15 cellular contexts compared by ENCODE assay signal in genomic region chr11:74686792-74687191, GRCh38. TPM values are rescaled to one million over a fixed set of nuclear protein-coding genes. Genes with fewer than 3 reads are reported as not detected.
A peak's percentile ranks its signal among the peaks of the same experiment; 100 is the strongest.
DNase-seq lines count a peak whose midpoint lies in the region; ATAC-seq, FAIRE-seq and TF ChIP-seq lines count a peak whose summit lies in the region.
"Had no signal": no experiment of that assay in that cellular context is flagged by ENCODE, and none has a peak within 500 bp of the region (broad histone marks: within the 10 kb centered on the region; RNA-seq: fewer than 3 reads in every experiment).

No MANE protein-coding gene starts in this region.

- H3K79me2 ChIP-seq in astrocyte (ENCODE audit: insufficient read depth, low read length): no peaks in the 10 kb centered on the region

- peak overlapping the region; percentile 9 for H3K27ac ChIP-seq in astrocyte (ENCODE audit: low read depth, low read length)
- H3K27ac ChIP-seq in tibial artery: peak overlapping the region; percentile 45 to 55
- H3K27ac ChIP-seq: pancreas, Peyer's patch had no signal

- no peak overlapping the region for H3K4me2 ChIP-seq in astrocyte (ENCODE audit: low read length)

- no peaks in the 10 kb centered on the region for H3K9me3 Mint-ChIP-seq in activated naive CD4-positive, alpha-beta T cell treated with anti-CD3 and anti-CD28 coated beads, Interleukin-2, amount 10 ng/mL, durations not matched to agents 7 days and 5 days
- peaks cover 3% of the 10 kb centered on the region for H3K9me3 Mint-ChIP-seq in astrocyte (ENCODE audit: unreplicated experiment)
- H3K9me3 Mint-ChIP-seq: WTC11 had no signal

- intact Hi-C loops in cardiac septum (cut with DNase I): no loop called here
- intact Hi-C loops in tibial artery (cut with DNase I; ENCODE audit: low total_unique reads): no loop called here

- H3K36me3 ChIP-seq in astrocyte (ENCODE audit: insufficient read depth, low read length) (no peaks in the 10 kb centered on the region), tibial artery (no peaks in the 10 kb centered on the region)
- H3K36me3 ChIP-seq: pancreas, Peyer's patch had no signal

- no peak overlapping the region for H3K4me3 Mint-ChIP-seq in activated naive CD4-positive, alpha-beta T cell treated with anti-CD3 and anti-CD28 coated beads, Interleukin-2, amount 10 ng/mL, durations not matched to agents 7 days and 5 days
- H3K4me3 Mint-ChIP-seq in astrocyte (ENCODE audit: unreplicated experiment): no peak overlapping the region
- H3K4me3 Mint-ChIP-seq: WTC11 had no signal

- H3K9me3 ChIP-seq in astrocyte (ENCODE audit: insufficient read depth, low read depth, low read length): no peaks in the 10 kb centered on the region
- no peaks in the 10 kb centered on the region for H3K9me3 ChIP-seq in tibial artery
- H3K9me3 ChIP-seq: pancreas, Peyer's patch had no signal

- H3K4me1 Mint-ChIP-seq in activated naive CD4-positive, alpha-beta T cell treated with anti-CD3 and anti-CD28 coated beads, Interleukin-2, amount 10 ng/mL, durations not matched to agents 7 days and 5 days: peaks cover 2% of the 10 kb centered on the region
- H3K4me1 Mint-ChIP-seq in astrocyte (ENCODE audit: low read depth, unreplicated experiment): peaks cover 3% of the 10 kb centered on the region

- peaks cover 35% of the 10 kb centered on the region for H3K27me3 Mint-ChIP-seq in activated naive CD4-positive, alpha-beta T cell treated with anti-CD3 and anti-CD28 coated beads, Interleukin-2, amount 10 ng/mL, durations not matched to agents 7 days and 5 days
- peaks cover 16% of the 10 kb centered on the region for H3K27me3 Mint-ChIP-seq in astrocyte (ENCODE audit: low read depth, unreplicated experiment)

- CTCF ChIA-PET in activated naive CD4-positive, alpha-beta T cell treated with anti-CD3 and anti-CD28 coated beads, Interleukin-2, amount 10 ng/mL, durations not matched to agents 7 days and 5 days (lab: Charles Lee): interaction anchor here (1.2 kb wide), 2 partner anchors 16 to 53 kb away, joined by 4 to 6 read pairs; no protein-coding TSS in a partner anchor

- H2AFZ ChIP-seq in astrocyte (ENCODE audit: low read depth, low read length): no peak overlapping the region

- ATAC-seq in HG03457 (IDR thresholded peaks at IDR 0.05; ENCODE audit: unreplicated experiment): no peak
- ATAC-seq in HG03135 (IDR thresholded peaks at IDR 0.05; ENCODE audit: unreplicated experiment): no peak
- ATAC-seq: WTC11 had no signal

- H3K4me1 ChIP-seq in astrocyte (ENCODE audit: insufficient read depth, low read length): peaks cover 32% of the 10 kb centered on the region
- H3K4me1 ChIP-seq in tibial artery: peaks cover 0 to 46% (median 29%) of the 10 kb centered on the region in 4 donors

- peak; percentile 13 for FAIRE-seq in astrocyte (lab: Jason Lieb, UNC)
- FAIRE-seq: pancreas had no signal

- peak; percentile 11 for TF ChIP-seq CTCF in astrocyte (IDR thresholded peaks at IDR 0.05; ENCODE audit: insufficient read depth, low read depth, low read length)
- TF ChIP-seq CTCF in tibial artery (IDR thresholded peaks at IDR 0.05): no peak

- peak; percentile 9 for DNase-seq in activated naive CD4-positive, alpha-beta T cell treated with anti-CD3 and anti-CD28 coated beads, Interleukin-2, amount 10 ng/mL, durations not matched to agents 7 days and 5 days
- no peak for DNase-seq in activated naive CD4-positive, alpha-beta T cell treated with anti-CD3 and anti-CD28 coated beads, Interleukin-2, amount 50 U/mL, for 16 hours
- peak; percentile 66 for DNase-seq in astrocyte (ENCODE audit: low read depth)
- peak; percentile 69 for DNase-seq in cardiac septum (ENCODE audit: low spot score)
- no peak for DNase-seq in tibial artery
- no peak for DNase-seq in medulla oblongata (ENCODE audit: extremely low spot score)
- DNase-seq: 8988T, activated gamma-delta T cell, NCI-H82, pancreas had no signal

- H3K36me3 Mint-ChIP-seq in activated naive CD4-positive, alpha-beta T cell treated with anti-CD3 and anti-CD28 coated beads, Interleukin-2, amount 10 ng/mL, durations not matched to agents 7 days and 5 days: no peaks in the 10 kb centered on the region
- H3K36me3 Mint-ChIP-seq in astrocyte (ENCODE audit: low read depth, unreplicated experiment): no peaks in the 10 kb centered on the region
- H3K36me3 Mint-ChIP-seq: WTC11 had no signal

- no peak overlapping the region for H3K27ac Mint-ChIP-seq in activated naive CD4-positive, alpha-beta T cell treated with anti-CD3 and anti-CD28 coated beads, Interleukin-2, amount 10 ng/mL, durations not matched to agents 7 days and 5 days
- H3K27ac Mint-ChIP-seq in astrocyte (ENCODE audit: unreplicated experiment): no peak overlapping the region
- H3K27ac Mint-ChIP-seq: WTC11 had no signal

- no peaks in the 10 kb centered on the region for H4K20me1 ChIP-seq in astrocyte (ENCODE audit: insufficient read depth, low read length)

- H3K4me3 ChIP-seq in astrocyte (ENCODE audit: insufficient read depth, low read depth, low read length): no peak overlapping the region
- H3K4me3 ChIP-seq in tibial artery: no peak overlapping the region
- H3K4me3 ChIP-seq: pancreas, Peyer's patch had no signal

- H3K9ac ChIP-seq in astrocyte (ENCODE audit: low read length): no peak overlapping the region

- H3K27me3 ChIP-seq in astrocyte (ENCODE audit: insufficient read depth, low read length): no peaks in the 10 kb centered on the region
- H3K27me3 ChIP-seq in tibial artery: no peaks in the 10 kb centered on the region
- H3K27me3 ChIP-seq: pancreas, Peyer's patch had no signal

RNA-seq across cellular contexts. Expression of gene CHRDL2, which starts 44.4 kb away (rescaled TPM):
- total RNA-seq in astrocyte: not detected in 2 replicates
- 4.9 TPM for total RNA-seq in cardiac septum
- total RNA-seq: Peyer's patch, subcutaneous adipose tissue had no signal

Comparison
In these comparisons a context has a peak if more than half of its experiments do, and no peak if none do; other contexts are left out.
1. DNase-seq: peak in activated naive CD4-positive, alpha-beta T cell treated with anti-CD3 and anti-CD28 coated beads, Interleukin-2, amount 10 ng/mL, durations not matched to agents 7 days and 5 days (single experiment), astrocyte (single experiment) and cardiac septum (single experiment); none in activated naive CD4-positive, alpha-beta T cell treated with anti-CD3 and anti-CD28 coated beads, Interleukin-2, amount 50 U/mL, for 16 hours (single experiment), tibial artery (0 of 2) and medulla oblongata (single experiment).